Comparison of ENCODE assay signal across 7 cellular contexts in the genomic region with DNA sequence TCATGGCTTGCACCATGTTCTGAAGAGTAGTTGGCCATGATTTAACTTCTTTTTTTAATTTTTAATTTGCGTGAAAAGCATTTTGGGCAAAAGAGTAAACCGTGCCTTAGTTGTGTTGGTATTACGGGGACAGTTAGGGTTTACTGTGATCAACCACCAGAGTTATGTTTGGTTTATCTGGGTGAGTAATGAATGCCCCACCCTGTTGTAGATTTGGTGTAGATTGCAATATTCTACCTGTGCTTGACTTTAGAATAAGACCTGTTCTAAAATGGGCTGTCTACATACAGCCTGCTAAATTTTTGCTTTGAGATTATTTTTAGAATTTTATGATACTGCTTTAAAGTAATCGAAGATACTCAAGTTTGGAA. TPM values are rescaled to one million over a fixed set of nuclear protein-coding genes. Genes with fewer than 3 reads are reported as not detected.
DNase-seq lines count a peak whose midpoint lies in the region; ATAC-seq and TF ChIP-seq lines count a peak whose summit lies in the region.

No MANE protein-coding gene starts in this region.

- intact Hi-C loops in HCT116 (cut with micrococcal nuclease): loop anchor here (10.0 kb wide), 1 partner anchor 94 kb away; no protein-coding TSS in a partner anchor

- BruUV-seq in HCT116 (replicated peaks; lab: Mats Ljungman, UMichigan): TSS peak; percentile 41

- CTCF ChIA-PET in HCT116 (lab: Charles Lee): no interaction called here

- DNase-seq in HCT116 (ENCODE audit: low read depth, low spot score): no peak
- peak in 1 of 2 donors; percentile 51 for DNase-seq in foreskin fibroblast
- no peak for DNase-seq in caudate nucleus (lab: John Stamatoyannopoulos, UW)
- DNase-seq in foreskin melanocyte: no peak

- POLR2A ChIA-PET in HCT116 (lab: Charles Lee): no interaction called here

- H3K9me2 ChIP-seq in HCT116 (ENCODE audit: insufficient read depth) (no peaks in the 10 kb centered on the region), SU-DHL-6 (replicated peaks; ENCODE audit: insufficient read depth, low read length) (no peaks in the 10 kb centered on the region)

- H3K36me3 ChIP-seq in HCT116 (ENCODE audit: control insufficient read depth in 1 of 2, insufficient read depth in 2 of 2, low read length in 2 of 2): no peaks in the 10 kb centered on the region
- no peaks in the 10 kb centered on the region for H3K36me3 ChIP-seq in SU-DHL-6 (ENCODE audit: low read length)
- H3K36me3 ChIP-seq in skeletal muscle tissue (ENCODE audit: control insufficient read depth in 3 of 3, insufficient read depth in 3 of 3, low read length in 3 of 3): no peaks in the 10 kb centered on the region

- no peak for TF ChIP-seq RAD21 in HCT116 (IDR thresholded peaks at IDR 0.05; ENCODE audit: low read depth)

- peak overlapping the region; percentile 94; the same call in 1 of the 2 replicates for H3K27ac ChIP-seq in HCT116 (ENCODE audit: low read depth, low read length)
- H3K27ac ChIP-seq in SU-DHL-6 (ENCODE audit: low read depth, low read length): peak overlapping the region; percentile 50; the same call in 1 of the 2 replicates
- H3K27ac ChIP-seq in skeletal muscle tissue (ENCODE audit: low read depth, low read length): peak overlapping the region; percentile 89
- H3K27ac ChIP-seq in caudate nucleus (ENCODE audit: low read depth, low read length): no peak overlapping the region

- TF ChIP-seq POLR2A in HCT116 (IDR thresholded peaks at IDR 0.05; ENCODE audit: borderline replicate concordance, extremely low read depth, insufficient read depth, insufficient read length): no peak

- no peak for TF ChIP-seq CTCF in HCT116 (IDR thresholded peaks at IDR 0.05 in 2 of 3, conservative IDR thresholded peaks at IDR 0.05 in 1 of 3; ENCODE audit: borderline replicate concordance in 1 of 3, insufficient read depth in 1 of 3, low read depth in 2 of 3, low read length in 2 of 3)
- TF ChIP-seq CTCF in SU-DHL-6 (IDR thresholded peaks at IDR 0.05; ENCODE audit: insufficient read depth, low read length, poor library complexity, severe bottlenecking): no peak
- no peak for TF ChIP-seq CTCF in foreskin fibroblast (IDR thresholded peaks at IDR 0.05; ENCODE audit: low read depth, low read length)

- H3K4me3 ChIP-seq in HCT116 (replicated peaks in 1 of 2; ENCODE audit: low read depth in 1 of 2, low read length in 2 of 2) (peak overlapping the region; percentile 59 to 76), SU-DHL-6 (ENCODE audit: insufficient read depth, low read length, poor library complexity, severe bottlenecking) (peak overlapping the region; percentile 73), foreskin fibroblast (ENCODE audit: low read depth in 1 of 2, low read length in 2 of 2) (peak overlapping the region; percentile 86 to 91), skeletal muscle tissue (ENCODE audit: low read length in 3 of 3) (peak overlapping the region; percentile 85 to 95 (median 89))

- H3K9me3 ChIP-seq in HCT116 (ENCODE audit: control insufficient read depth in 1 of 2, insufficient read depth in 1 of 2, low read depth in 1 of 2, low read length in 2 of 2) (no peaks in the 10 kb centered on the region), SU-DHL-6 (ENCODE audit: insufficient read depth, low read length) (no peaks in the 10 kb centered on the region), skeletal muscle tissue (ENCODE audit: control insufficient read depth in 3 of 3, low read length in 3 of 3) (no peaks in the 10 kb centered on the region)

- H3K4me2 ChIP-seq in HCT116 (ENCODE audit: low read length): peak overlapping the region; percentile 73
- peak overlapping the region; percentile 89 for H3K4me2 ChIP-seq in SU-DHL-6 (ENCODE audit: low read depth, low read length, poor library complexity, severe bottlenecking)

- H3K79me2 ChIP-seq in HCT116 (ENCODE audit: insufficient read depth, low read length) (peaks cover 60% of the 10 kb centered on the region), SU-DHL-6 (ENCODE audit: insufficient read depth, low read length) (peaks cover 58% of the 10 kb centered on the region)

- ATAC-seq in HCT116 (no peak), GM19455 (IDR thresholded peaks at IDR 0.05; ENCODE audit: unreplicated experiment) (no peak)

- H3K27me3 ChIP-seq in HCT116 (ENCODE audit: insufficient read depth, low read length) (no peaks in the 10 kb centered on the region), SU-DHL-6 (ENCODE audit: low read length) (no peaks in the 10 kb centered on the region), skeletal muscle tissue (ENCODE audit: control insufficient read depth in 3 of 3, insufficient read depth in 3 of 3, low read length in 3 of 3) (no peaks in the 10 kb centered on the region)

- RAD21 ChIA-PET in HCT116 (lab: Charles Lee; ENCODE audit: low non-redundant PET in 1 of 2, low total read pairs in 2 of 2, uncharacterized antibody in 2 of 2, unreplicated experiment in 2 of 2): no interaction called here

- H3K9ac ChIP-seq in HCT116 (ENCODE audit: low read length) (peak overlapping the region; percentile 75), SU-DHL-6 (ENCODE audit: low read length) (peak overlapping the region; percentile 84), skeletal muscle tissue (ENCODE audit: low read depth in 1 of 3, low read length in 3 of 3) (peak overlapping the region; percentile 87 to 96 (median 95))

- H4K20me1 ChIP-seq in HCT116 (ENCODE audit: insufficient read depth) (no peaks in the 10 kb centered on the region; the same call in 1 of the 2 replicates), SU-DHL-6 (ENCODE audit: low read depth, low read length) (0 out of 2 replicates have a peak, but pooled peaks cover 6% of the 10 kb centered on the region)

- H2AFZ ChIP-seq in HCT116 (ENCODE audit: low read depth, low read length, poor library complexity, severe bottlenecking) (no peak overlapping the region), SU-DHL-6 (ENCODE audit: low read depth, low read length, severe bottlenecking) (no peak overlapping the region)

- peaks cover 12% of the 10 kb centered on the region for H3F3A ChIP-seq in SU-DHL-6 (ENCODE audit: insufficient read depth)

- H3K4me1 ChIP-seq in HCT116 (ENCODE audit: control insufficient read depth in 1 of 2, insufficient read depth in 2 of 2, low read length in 2 of 2) (peaks cover 28 to 32% of the 10 kb centered on the region in 2 experiments), skeletal muscle tissue (ENCODE audit: control insufficient read depth in 3 of 3, insufficient read depth in 3 of 3, low read length in 3 of 3) (peaks cover 9 to 17% (median 15%) of the 10 kb centered on the region in 3 donors)

TF ChIP-seq in HCT116, 20 proteins besides CTCF, POLR2A, EP300 and RAD21:
- TF ChIP-seq CEBPB (IDR thresholded peaks at IDR 0.05; ENCODE audit: low read depth) (no peak), YY1 (IDR thresholded peaks at IDR 0.05; ENCODE audit: extremely low read depth, insufficient replicate concordance, low read depth, low read length) (no peak), SP1 (IDR thresholded peaks at IDR 0.05; ENCODE audit: low read depth) (no peak), ZFX (IDR thresholded peaks at IDR 0.05) (no peak), JUND (IDR thresholded peaks at IDR 0.05) (no peak), FOSL1 (IDR thresholded peaks at IDR 0.05; ENCODE audit: low read depth) (no peak), TCF7L2 (IDR thresholded peaks at IDR 0.05; ENCODE audit: borderline replicate concordance, extremely low read depth, insufficient read depth, insufficient read length) (no peak), SIN3A (IDR thresholded peaks at IDR 0.05; ENCODE audit: low read depth) (no peak), MAX (IDR thresholded peaks at IDR 0.05) (no peak), POLR2AphosphoS5 (IDR thresholded peaks at IDR 0.05; ENCODE audit: low read depth, low read length) (no peak), ATF3 (IDR thresholded peaks at IDR 0.05) (no peak)
- TF ChIP-seq, protein P1, sequence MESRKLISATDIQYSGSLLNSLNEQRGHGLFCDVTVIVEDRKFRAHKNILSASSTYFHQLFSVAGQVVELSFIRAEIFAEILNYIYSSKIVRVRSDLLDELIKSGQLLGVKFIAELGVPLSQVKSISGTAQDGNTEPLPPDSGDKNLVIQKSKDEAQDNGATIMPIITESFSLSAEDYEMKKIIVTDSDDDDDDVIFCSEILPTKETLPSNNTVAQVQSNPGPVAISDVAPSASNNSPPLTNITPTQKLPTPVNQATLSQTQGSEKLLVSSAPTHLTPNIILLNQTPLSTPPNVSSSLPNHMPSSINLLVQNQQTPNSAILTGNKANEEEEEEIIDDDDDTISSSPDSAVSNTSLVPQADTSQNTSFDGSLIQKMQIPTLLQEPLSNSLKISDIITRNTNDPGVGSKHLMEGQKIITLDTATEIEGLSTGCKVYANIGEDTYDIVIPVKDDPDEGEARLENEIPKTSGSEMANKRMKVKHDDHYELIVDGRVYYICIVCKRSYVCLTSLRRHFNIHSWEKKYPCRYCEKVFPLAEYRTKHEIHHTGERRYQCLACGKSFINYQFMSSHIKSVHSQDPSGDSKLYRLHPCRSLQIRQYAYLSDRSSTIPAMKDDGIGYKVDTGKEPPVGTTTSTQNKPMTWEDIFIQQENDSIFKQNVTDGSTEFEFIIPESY (IDR thresholded peaks at IDR 0.05; ENCODE audit: extremely low read depth, insufficient replicate concordance, low read length): no peak

RNA-seq across cellular contexts. Expression of gene USP25, which starts 1.4 kb away (rescaled TPM):
- total RNA-seq in HCT116 (2021; ENCODE audit: unreplicated experiment) (33.6 TPM), skeletal muscle tissue (62.1 TPM)
- 13.0 and 13.9 TPM in 2 replicates for polyA plus RNA-seq in HCT116 (2012)
